ENCODE assay signal across 1 cellular context in genomic region chr17:51165680-51166197, GRCh38.
TF ChIP-seq lines count a peak whose summit lies in the region.

No MANE protein-coding gene starts in this region.

TF ChIP-seq in HEK293, 187 proteins besides CTCF, POLR2A, EP300 and RAD21 (continued from another document and continues in another):
- TF ChIP-seq PRDM6 (tag by site-specific recombination; IDR thresholded peaks at IDR 0.05) (no peak), ZNF473 (tag by site-specific recombination; IDR thresholded peaks at IDR 0.05) (no peak), GFI1B (tag by site-specific recombination; IDR thresholded peaks at IDR 0.05) (no peak), ZNF174 (tag by site-specific recombination; IDR thresholded peaks at IDR 0.05) (no peak), ZNF626 (tag by site-specific recombination; IDR thresholded peaks at IDR 0.05) (no peak), ZNF704 (tag by site-specific recombination; IDR thresholded peaks at IDR 0.05) (no peak), ZNF302 (tag by site-specific recombination; IDR thresholded peaks at IDR 0.05; ENCODE audit: low read depth) (no peak), SP2 (tag by site-specific recombination; IDR thresholded peaks at IDR 0.05) (peak; percentile 53; the same call in 1 of the 2 replicates), EGR2 (tag by site-specific recombination; IDR thresholded peaks at IDR 0.05; ENCODE audit: low read depth) (peak; percentile 74), WT1 (tag by site-specific recombination; IDR thresholded peaks at IDR 0.05) (peak; percentile 77; the same call in 1 of the 2 replicates), HOXC10 (CRISPR knock-in tag; IDR thresholded peaks at IDR 0.05) (no peak), ZNF24 (tag by site-specific recombination; IDR thresholded peaks at IDR 0.05) (peak; percentile 80; the same call in 1 of the 2 replicates), ZNF266 (tag by site-specific recombination; IDR thresholded peaks at IDR 0.05; ENCODE audit: low read depth) (peak; percentile 63; the same call in 1 of the 2 replicates), TRIM28 (IDR thresholded peaks at IDR 0.05; ENCODE audit: borderline replicate concordance, low read length) (0 out of 2 replicates have a peak, but pooled peaks have one; percentile 40), SCRT1 (tag by site-specific recombination; IDR thresholded peaks at IDR 0.05; ENCODE audit: borderline replicate concordance) (no peak), ZNF146 (tag by site-specific recombination; IDR thresholded peaks at IDR 0.05) (no peak; the same call in 1 of the 2 replicates), ZNF223 (tag by site-specific recombination; IDR thresholded peaks at IDR 0.05) (no peak), ZNF138 (tag by site-specific recombination; IDR thresholded peaks at IDR 0.05; ENCODE audit: borderline replicate concordance) (no peak), ZNF37A (tag by site-specific recombination; IDR thresholded peaks at IDR 0.05) (no peak), ZNF335 (tag by site-specific recombination; conservative IDR thresholded peaks at IDR 0.05) (peak; percentile 96), ZSCAN23 (tag by site-specific recombination; IDR thresholded peaks at IDR 0.05) (peak; percentile 53), ZNF311 (tag by site-specific recombination; IDR thresholded peaks at IDR 0.05; ENCODE audit: borderline replicate concordance) (no peak), ZNF132 (tag by site-specific recombination; IDR thresholded peaks at IDR 0.05; ENCODE audit: borderline replicate concordance) (no peak), ZNF791 (tag by site-specific recombination; IDR thresholded peaks at IDR 0.05) (no peak), OVOL3 (tag by site-specific recombination; IDR thresholded peaks at IDR 0.05) (0 out of 2 replicates have a peak, but pooled peaks have one; percentile 61), YY2 (tag by site-specific recombination; IDR thresholded peaks at IDR 0.05) (peak; percentile 55; the same call in 1 of the 2 replicates), BCL11A (tag by site-specific recombination; IDR thresholded peaks at IDR 0.05; ENCODE audit: low read depth) (peak; percentile 99), ZNF433 (tag by site-specific recombination; IDR thresholded peaks at IDR 0.05; ENCODE audit: low read depth) (no peak), HIC1 (tag by site-specific recombination; IDR thresholded peaks at IDR 0.05) (peak; percentile 32; the same call in 1 of the 2 replicates), ZNF513 (tag by site-specific recombination; IDR thresholded peaks at IDR 0.05) (no peak), ZBTB21 (tag by site-specific recombination; IDR thresholded peaks at IDR 0.05) (peak; percentile 64; the same call in 1 of the 2 replicates), ZNF596 (tag by site-specific recombination; IDR thresholded peaks at IDR 0.05) (no peak), ZNF341 (tag by site-specific recombination; IDR thresholded peaks at IDR 0.05; ENCODE audit: low read depth) (peak; percentile 71), ZNF239 (tag by site-specific recombination; IDR thresholded peaks at IDR 0.05) (peak; percentile 70), ZNF521 (tag by site-specific recombination; IDR thresholded peaks at IDR 0.05) (no peak), FEZF1 (tag by site-specific recombination; IDR thresholded peaks at IDR 0.05) (0 out of 2 replicates have a peak, but pooled peaks have one; percentile 25), ZBTB8A (tag by site-specific recombination; IDR thresholded peaks at IDR 0.05) (peak; percentile 76; the same call in 1 of the 2 replicates), KLF8 (tag by site-specific recombination; IDR thresholded peaks at IDR 0.05) (peak; percentile 89), ZNF610 (tag by site-specific recombination; IDR thresholded peaks at IDR 0.05; ENCODE audit: borderline replicate concordance) (no peak; the same call in 1 of the 2 replicates), ZNF248 (tag by site-specific recombination; IDR thresholded peaks at IDR 0.05) (no peak), RBAK (tag by site-specific recombination; IDR thresholded peaks at IDR 0.05) (no peak), ZNF416 (tag by site-specific recombination; IDR thresholded peaks at IDR 0.05) (no peak), KLF17 (tag by site-specific recombination; IDR thresholded peaks at IDR 0.05) (peak; percentile 89), ZFHX2 (tag by site-specific recombination; conservative IDR thresholded peaks at IDR 0.05) (peak; percentile 86), ZSCAN5A (tag by site-specific recombination; IDR thresholded peaks at IDR 0.05) (no peak; the same call in 1 of the 2 replicates), ZNF830 (tag by site-specific recombination; IDR thresholded peaks at IDR 0.05; ENCODE audit: low read depth) (no peak), ZNF677 (tag by site-specific recombination; IDR thresholded peaks at IDR 0.05) (no peak), GLI2 (tag by site-specific recombination; IDR thresholded peaks at IDR 0.05; ENCODE audit: borderline replicate concordance, low read depth) (no peak; the same call in 1 of the 2 replicates), ZNF140 (tag by site-specific recombination; IDR thresholded peaks at IDR 0.05) (no peak), ZNF394 (tag by site-specific recombination; IDR thresholded peaks at IDR 0.05; ENCODE audit: borderline replicate concordance) (no peak), ZNF670 (tag by site-specific recombination; IDR thresholded peaks at IDR 0.05; ENCODE audit: low read depth) (no peak), ZNF664 (tag by site-specific recombination; IDR thresholded peaks at IDR 0.05) (no peak), ZNF214 (tag by site-specific recombination; IDR thresholded peaks at IDR 0.05; ENCODE audit: borderline replicate concordance) (no peak), ZNF777 (tag by site-specific recombination; IDR thresholded peaks at IDR 0.05; ENCODE audit: borderline replicate concordance) (peak; percentile 97), KLF1 (tag by site-specific recombination; IDR thresholded peaks at IDR 0.05) (no peak), ZNF324 (tag by site-specific recombination; IDR thresholded peaks at IDR 0.05) (0 out of 2 replicates have a peak, but pooled peaks have one; percentile 39), KLF16 (tag by site-specific recombination; IDR thresholded peaks at IDR 0.05) (peak; percentile 6; the same call in 1 of the 2 replicates)
- TF ChIP-seq, protein P1, sequence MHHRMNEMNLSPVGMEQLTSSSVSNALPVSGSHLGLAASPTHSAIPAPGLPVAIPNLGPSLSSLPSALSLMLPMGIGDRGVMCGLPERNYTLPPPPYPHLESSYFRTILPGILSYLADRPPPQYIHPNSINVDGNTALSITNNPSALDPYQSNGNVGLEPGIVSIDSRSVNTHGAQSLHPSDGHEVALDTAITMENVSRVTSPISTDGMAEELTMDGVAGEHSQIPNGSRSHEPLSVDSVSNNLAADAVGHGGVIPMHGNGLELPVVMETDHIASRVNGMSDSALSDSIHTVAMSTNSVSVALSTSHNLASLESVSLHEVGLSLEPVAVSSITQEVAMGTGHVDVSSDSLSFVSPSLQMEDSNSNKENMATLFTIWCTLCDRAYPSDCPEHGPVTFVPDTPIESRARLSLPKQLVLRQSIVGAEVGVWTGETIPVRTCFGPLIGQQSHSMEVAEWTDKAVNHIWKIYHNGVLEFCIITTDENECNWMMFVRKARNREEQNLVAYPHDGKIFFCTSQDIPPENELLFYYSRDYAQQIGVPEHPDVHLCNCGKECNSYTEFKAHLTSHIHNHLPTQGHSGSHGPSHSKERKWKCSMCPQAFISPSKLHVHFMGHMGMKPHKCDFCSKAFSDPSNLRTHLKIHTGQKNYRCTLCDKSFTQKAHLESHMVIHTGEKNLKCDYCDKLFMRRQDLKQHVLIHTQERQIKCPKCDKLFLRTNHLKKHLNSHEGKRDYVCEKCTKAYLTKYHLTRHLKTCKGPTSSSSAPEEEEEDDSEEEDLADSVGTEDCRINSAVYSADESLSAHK (tag by site-specific recombination; IDR thresholded peaks at IDR 0.05): no peak
- TF ChIP-seq, protein P2, sequence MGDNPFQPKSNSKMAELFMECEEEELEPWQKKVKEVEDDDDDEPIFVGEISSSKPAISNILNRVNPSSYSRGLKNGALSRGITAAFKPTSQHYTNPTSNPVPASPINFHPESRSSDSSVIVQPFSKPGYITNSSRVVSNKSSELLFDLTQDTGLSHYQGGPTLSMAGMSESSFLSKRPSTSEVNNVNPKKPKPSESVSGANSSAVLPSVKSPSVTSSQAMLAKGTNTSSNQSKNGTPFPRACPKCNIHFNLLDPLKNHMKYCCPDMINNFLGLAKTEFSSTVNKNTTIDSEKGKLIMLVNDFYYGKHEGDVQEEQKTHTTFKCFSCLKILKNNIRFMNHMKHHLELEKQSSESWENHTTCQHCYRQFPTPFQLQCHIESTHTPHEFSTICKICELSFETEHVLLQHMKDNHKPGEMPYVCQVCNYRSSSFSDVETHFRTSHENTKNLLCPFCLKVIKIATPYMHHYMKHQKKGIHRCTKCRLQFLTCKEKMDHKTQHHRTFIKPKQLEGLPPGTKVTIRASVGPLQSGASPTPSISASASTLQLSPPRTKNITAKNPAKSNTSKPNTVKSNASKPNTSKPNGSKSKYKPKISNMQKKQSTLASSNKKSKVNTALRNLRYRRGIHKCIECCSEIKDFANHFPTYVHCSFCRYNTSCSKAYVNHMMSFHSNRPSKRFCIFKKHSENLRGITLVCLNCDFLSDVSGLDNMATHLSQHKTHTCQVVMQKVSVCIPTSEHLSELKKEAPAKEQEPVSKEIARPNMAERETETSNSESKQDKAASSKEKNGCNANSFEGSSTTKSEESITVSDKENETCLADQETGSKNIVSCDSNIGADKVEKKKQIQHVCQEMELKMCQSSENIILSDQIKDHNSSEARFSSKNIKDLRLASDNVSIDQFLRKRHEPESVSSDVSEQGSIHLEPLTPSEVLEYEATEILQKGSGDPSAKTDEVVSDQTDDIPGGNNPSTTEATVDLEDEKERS (tag by site-specific recombination; IDR thresholded peaks at IDR 0.05): no peak
